ENCODE assay signal across 26 cellular contexts in genomic region chr11:106520146-106520912, GRCh38.
DNase-seq lines count a peak whose midpoint lies in the region; ATAC-seq and TF ChIP-seq lines count a peak whose summit lies in the region.
"Had no signal": no experiment of that assay in that cellular context is flagged by ENCODE, and none has a peak within 500 bp of the region (broad histone marks: within the 10 kb centered on the region; RNA-seq: fewer than 3 reads in every experiment).

No MANE protein-coding gene starts in this region.

- H3K9me3 Mint-ChIP-seq in glutamatergic neuron (ENCODE audit: unreplicated experiment): peaks cover 4% of the 10 kb centered on the region
- H3K9me3 Mint-ChIP-seq in activated CD8-positive, alpha-beta T cell treated with anti-CD3 and anti-CD28 coated beads, Interleukin-2, amount 10 ng/mL, durations not matched to agents 7 days and 5 days (ENCODE audit: insufficient read depth): peaks cover 21% of the 10 kb centered on the region
- H3K9me3 Mint-ChIP-seq: H9 had no signal

- H3K9me2 ChIP-seq in SK-N-SH: no peaks in the 10 kb centered on the region

- CTCF ChIA-PET in SK-N-SH (lab: Yijun Ruan, JAX): interaction anchor here (0.7 to 0.8 kb wide), 2 partner anchors 9 to 12 kb away, joined by 3 read pairs; no protein-coding TSS in a partner anchor
- CTCF ChIA-PET in activated CD8-positive, alpha-beta T cell treated with anti-CD3 and anti-CD28 coated beads, Interleukin-2, amount 10 ng/mL, durations not matched to agents 7 days and 5 days (lab: Charles Lee): no interaction called here

- no peak overlapping the region for H3K9ac ChIP-seq in SK-N-SH
- H3K9ac ChIP-seq: GM23248 had no signal

- peaks cover 38% of the 10 kb centered on the region for H3K4me1 Mint-ChIP-seq in glutamatergic neuron (ENCODE audit: low read depth, unreplicated experiment)
- H3K4me1 Mint-ChIP-seq in activated CD8-positive, alpha-beta T cell treated with anti-CD3 and anti-CD28 coated beads, Interleukin-2, amount 10 ng/mL, durations not matched to agents 7 days and 5 days (ENCODE audit: low read depth): no peaks in the 10 kb centered on the region
- H3K4me1 Mint-ChIP-seq: CD14-positive monocyte; CD8-positive, alpha-beta memory T cell had no signal

- no peaks in the 10 kb centered on the region for H3K36me3 ChIP-seq in SK-N-SH (replicated peaks in 1 of 2; ENCODE audit: control insufficient read depth in 1 of 2, insufficient read depth in 2 of 2, low read length in 1 of 2)
- H3K36me3 ChIP-seq: BE2C, Peyer's patch had no signal

- no peaks in the 10 kb centered on the region for H3K27me3 ChIP-seq in SK-N-SH (ENCODE audit: insufficient read depth)
- H3K27me3 ChIP-seq: BE2C, Peyer's patch had no signal

- no peak overlapping the region for H3K4me3 Mint-ChIP-seq in glutamatergic neuron (ENCODE audit: unreplicated experiment)
- H3K4me3 Mint-ChIP-seq in activated CD8-positive, alpha-beta T cell treated with anti-CD3 and anti-CD28 coated beads, Interleukin-2, amount 10 ng/mL, durations not matched to agents 7 days and 5 days: no peak overlapping the region
- H3K4me3 Mint-ChIP-seq: CD14-positive monocyte; CD8-positive, alpha-beta memory T cell; H9 had no signal

- no peak overlapping the region for H2AFZ ChIP-seq in SK-N-SH (ENCODE audit: low read depth)
- H2AFZ ChIP-seq: GM23248 had no signal

- WGBS in SK-N-SH (ENCODE audit: low lambda C conversion rate): 28% methylated on average over 6 of the region's 6 CpGs

- 0 out of 4 replicates have a peak, but pooled peaks of 1 of the 2 experiments have one; percentile 12 for TF ChIP-seq EP300 in SK-N-SH (IDR thresholded peaks at IDR 0.05; ENCODE audit: borderline replicate concordance in 1 of 2, low read depth in 1 of 2, low read length in 1 of 2)

- TF ChIP-seq CTCF in SK-N-SH (IDR thresholded peaks at IDR 0.05) (no peak), glutamatergic neuron (IDR thresholded peaks at IDR 0.05; ENCODE audit: partially characterized antibody, unreplicated experiment) (no peak), GM13977 (IDR thresholded peaks at IDR 0.05; ENCODE audit: extremely low read depth, insufficient read depth, missing control alignments) (no peak)

- no peaks in the 10 kb centered on the region for H3K36me3 Mint-ChIP-seq in glutamatergic neuron (ENCODE audit: unreplicated experiment)
- H3K36me3 Mint-ChIP-seq in activated CD8-positive, alpha-beta T cell treated with anti-CD3 and anti-CD28 coated beads, Interleukin-2, amount 10 ng/mL, durations not matched to agents 7 days and 5 days (ENCODE audit: low read depth): no peaks in the 10 kb centered on the region
- H3K36me3 Mint-ChIP-seq: CD14-positive monocyte; CD8-positive, alpha-beta memory T cell had no signal

- ATAC-seq in GM18520 (IDR thresholded peaks at IDR 0.05; ENCODE audit: unreplicated experiment): no peak
- no peak for ATAC-seq in activated CD8-positive, alpha-beta T cell treated with anti-CD3 and anti-CD28 coated beads, Interleukin-2, amount 10 ng/mL, durations not matched to agents 7 days and 5 days
- ATAC-seq: A549 had no signal

- peak overlapping the region in 1 of 2 experiments; percentile 9; a peak in 2 of 4 replicates for H3K27ac ChIP-seq in SK-N-SH (ENCODE audit: low read depth in 2 of 2, low read length in 1 of 2)
- H3K27ac ChIP-seq: A549, GM23248, Peyer's patch had no signal

- H4K20me1 ChIP-seq in SK-N-SH (ENCODE audit: insufficient read depth): no peaks in the 10 kb centered on the region

- TF ChIP-seq RAD21 in SK-N-SH (IDR thresholded peaks at IDR 0.05; ENCODE audit: low read length): no peak

- H3F3A ChIP-seq in SK-N-SH (replicated peaks; ENCODE audit: insufficient read depth): no peaks in the 10 kb centered on the region

- no peaks in the 10 kb centered on the region for H3K79me2 ChIP-seq in SK-N-SH (ENCODE audit: insufficient read depth)

- POLR2A ChIA-PET in SK-N-SH (lab: Yijun Ruan, JAX): no interaction called here
- POLR2A ChIA-PET in activated CD8-positive, alpha-beta T cell treated with anti-CD3 and anti-CD28 coated beads, Interleukin-2, amount 10 ng/mL, durations not matched to agents 7 days and 5 days (lab: Charles Lee): no interaction called here

- H3K9me3 ChIP-seq in SK-N-SH: no peaks in the 10 kb centered on the region
- H3K9me3 ChIP-seq: A549, BE2C, Peyer's patch had no signal

- no peak overlapping the region for H3K4me3 ChIP-seq in SK-N-SH (ENCODE audit: low read depth in 2 of 2, low read length in 1 of 2)
- H3K4me3 ChIP-seq: A549, GM23248, Peyer's patch had no signal

- peak overlapping the region; percentile 56 for H3K27ac Mint-ChIP-seq in glutamatergic neuron (ENCODE audit: unreplicated experiment)
- H3K27ac Mint-ChIP-seq in activated CD8-positive, alpha-beta T cell treated with anti-CD3 and anti-CD28 coated beads, Interleukin-2, amount 10 ng/mL, durations not matched to agents 7 days and 5 days: no peak overlapping the region
- H3K27ac Mint-ChIP-seq: CD14-positive monocyte; CD8-positive, alpha-beta memory T cell; H9 had no signal

- DNase-seq in HS-5 (ENCODE audit: low read depth): peak; percentile 11
- DNase-seq in SK-N-SH: no peak
- DNase-seq in glutamatergic neuron: no peak
- no peak for DNase-seq in GM13977 (ENCODE audit: low spot score)
- DNase-seq in SKM-1 (lab: John Stamatoyannopoulos, UW; ENCODE audit: unreplicated experiment): no peak
- DNase-seq in activated CD8-positive, alpha-beta T cell treated with anti-CD3 and anti-CD28 coated beads, Interleukin-2, amount 10 ng/mL, durations not matched to agents 7 days and 5 days: no peak
- DNase-seq: BE2C; CD8-positive, alpha-beta memory T cell; DMS79; GF-D8; GM23248; H9; IMR-90; KG1; NCI-H1048; NCI-H1417; NCI-H1694; NCI-H2081; NCI-H2227 treated with DMSO at 0.1 percent for 48 hours; NCI-H510A; NCI-H69; Peyer's patch; SHP77 treated with DMSO at 0.1 percent for 48 hours had no signal

- in situ Hi-C loops in GM13977 (cut with MboI; ENCODE audit: low pct_unique_long_range_greater_than_20kb, low sequenced_read_pairs, unreplicated experiment): no loop called here

- H3K4me2 ChIP-seq in SK-N-SH: no peak overlapping the region
- H3K4me2 ChIP-seq: A549 had no signal

- H3K27me3 Mint-ChIP-seq in glutamatergic neuron (ENCODE audit: unreplicated experiment): peaks cover 5% of the 10 kb centered on the region
- no peaks in the 10 kb centered on the region for H3K27me3 Mint-ChIP-seq in activated CD8-positive, alpha-beta T cell treated with anti-CD3 and anti-CD28 coated beads, Interleukin-2, amount 10 ng/mL, durations not matched to agents 7 days and 5 days (ENCODE audit: low read depth)
- H3K27me3 Mint-ChIP-seq: CD8-positive, alpha-beta memory T cell had no signal

- no peaks in the 10 kb centered on the region; a peak in 1 of 4 replicates for H3K4me1 ChIP-seq in SK-N-SH (ENCODE audit: control insufficient read depth in 1 of 2, insufficient read depth in 2 of 2, low read depth in 1 of 2, low read length in 1 of 2)
- H3K4me1 ChIP-seq: A549, BE2C, Peyer's patch had no signal

TF ChIP-seq in SK-N-SH, 30 proteins besides CTCF, POLR2A, EP300 and RAD21:
- TF ChIP-seq NFIC (IDR thresholded peaks at IDR 0.05; ENCODE audit: borderline replicate concordance) (no peak), PBX3 (IDR thresholded peaks at IDR 0.05) (peak; percentile 57), TCF12 (IDR thresholded peaks at IDR 0.05) (peak; percentile 75)
